39 cellular contexts compared by ENCODE assay signal in genomic region chr7:130708001-130708400, GRCh38. TPM values are rescaled to one million over a fixed set of nuclear protein-coding genes. Genes with fewer than 3 reads are reported as not detected.
"Had no signal": no experiment of that assay in that cellular context is flagged by ENCODE, and none has a peak within 500 bp of the region (broad histone marks: within the 10 kb centered on the region; RNA-seq: fewer than 3 reads in every experiment).

No MANE protein-coding gene starts in this region.

- H3K27me3 ChIP-seq: adrenal gland, ascending aorta, body of pancreas, brain microvascular endothelial cell, breast epithelium, cardiac muscle cell had no signal

- DNase-seq: activated effector memory CD4-positive, alpha-beta T cell treated with anti-CD3 and anti-CD28 coated beads, Interleukin-2, amount 50 U/mL, for 16 hours; activated effector memory CD4-positive, alpha-beta T cell treated with Interleukin-2 at 50 U/mL for 16 hours; activated gamma-delta T cell; activated gamma-delta T cell treated with Interleukin-2 at 50 U/mL for 16 hours; activated naive CD4-positive, alpha-beta T cell; activated naive CD4-positive, alpha-beta T cell treated with anti-CD3 and anti-CD28 coated beads for 36 hours; activated naive CD4-positive, alpha-beta T cell treated with anti-CD3 and anti-CD28 coated beads, Interleukin-2, amount 10 ng/mL, durations not matched to agents 7 days and 5 days; activated naive CD4-positive, alpha-beta T cell treated with anti-CD3 and anti-CD28 coated beads, Interleukin-2, amount 50 U/mL, for 16 hours; activated naive CD4-positive, alpha-beta T cell treated with Interleukin-2 at 50 U/mL for 16 hours; activated naive CD8-positive, alpha-beta T cell treated with anti-CD3 and anti-CD28 coated beads for 36 hours; activated naive CD8-positive, alpha-beta T cell treated with anti-CD3 and anti-CD28 coated beads, Interleukin-2, amount 10 ng/mL, durations not matched to agents 7 days and 5 days; activated naive CD8-positive, alpha-beta T cell treated with anti-CD3 and anti-CD28 coated beads, Interleukin-2, amount 50 U/mL, for 24 hours; activated T-cell treated with anti-CD3 and anti-CD28 coated beads for 4 hours; activated T-cell treated with anti-CD3 and anti-CD28 coated beads, Interleukin-2, amount 50 U/mL, for 1 hour; activated T-cell treated with anti-CD3 and anti-CD28 coated beads, Interleukin-2, amount 50 U/mL, for 24 hours; activated T-cell treated with anti-CD3 and anti-CD28 coated beads, Interleukin-2, amount 50 U/mL, for 4 hours; activated T-cell treated with anti-CD3 and anti-CD28 coated beads, Interleukin-2, amount 50 U/mL, for 48 hours; activated T-cell treated with anti-CD3 and anti-CD28 coated beads, Interleukin-2, amount 50 U/mL, for 72 hours; adrenal gland; amniotic stem cell; amygdala; anterior cingulate cortex; aorta; body of pancreas; brain microvascular endothelial cell; caudate nucleus; central memory CD4-positive, alpha-beta T cell; cerebellar nuclear complex had no signal

- H3K36me3 ChIP-seq: adrenal gland, ascending aorta, brain microvascular endothelial cell, breast epithelium, cardiac muscle cell had no signal

- H3K27ac ChIP-seq: adrenal gland, ascending aorta, body of pancreas, brain microvascular endothelial cell, breast epithelium, cardiac muscle cell had no signal

- H3K4me1 ChIP-seq: adrenal gland, ascending aorta, body of pancreas, breast epithelium had no signal

- H3K9me3 ChIP-seq: adrenal gland, ascending aorta, body of pancreas had no signal

- H3K4me3 ChIP-seq: adrenal gland, ascending aorta, body of pancreas, breast epithelium, cardiac muscle cell had no signal

RNA-seq across cellular contexts. Expression of gene TSGA13, which starts 21.7 kb away (rescaled TPM):
- total RNA-seq: activated naive CD4-positive, alpha-beta T cell treated with anti-CD3 and anti-CD28 coated beads for 36 hours; activated naive CD4-positive, alpha-beta T cell treated with anti-CD3 and anti-CD28 coated beads, Interleukin-2, amount 50 U/mL, for 72 hours; activated naive CD8-positive, alpha-beta T cell treated with anti-CD3 and anti-CD28 coated beads for 36 hours; activated naive CD8-positive, alpha-beta T cell treated with anti-CD3 and anti-CD28 coated beads, Interleukin-2, amount 10 ng/mL, durations not matched to agents 7 days and 5 days; activated T-cell treated with anti-CD3 and anti-CD28 coated beads, Interleukin-2, amount 50 U/mL, for 4 hours; activated T-cell treated with anti-CD3 and anti-CD28 coated beads, Interleukin-2, amount 50 U/mL, for 72 hours; activated T-helper 1 cell treated with anti-CD3 and anti-CD28 coated beads, Interleukin-12 subunit alpha, Interleukin-12 subunit beta, Interleukin-2, Interleukin-4 antibody, amounts not matched to agents 30 ng/mL and 10 ng/mL and 1 ng/mL, durations not matched to agents 14 hours and 24 hours and 36 hours; activated T-helper 17 cell treated with anti-CD3 and anti-CD28 coated beads, Interleukin-2, amount 50 U/mL, for 72 hours; activated T-helper 2 cell treated with anti-CD3 and anti-CD28 coated beads, Interferon-gamma antibody, Interleukin-2, Interleukin-4, amounts not matched to agents 10 μg/mL and 5 μg/mL and 100 μg/mL, durations not matched to agents 14 hours and 24 hours and 36 hours; adrenal gland; aorta; ascending aorta; astrocyte; body of pancreas; breast epithelium; bronchial epithelial cell; cardiac muscle cell; cardiac septum had no signal
- polyA plus RNA-seq: adipose tissue, adrenal gland, aorta, cardiac muscle cell had no signal

RNA-seq across cellular contexts. Expression of gene KLF14, which starts 26.0 kb away (rescaled TPM):
- total RNA-seq: activated naive CD4-positive, alpha-beta T cell treated with anti-CD3 and anti-CD28 coated beads for 36 hours; activated naive CD4-positive, alpha-beta T cell treated with anti-CD3 and anti-CD28 coated beads, Interleukin-2, amount 50 U/mL, for 72 hours; activated naive CD8-positive, alpha-beta T cell treated with anti-CD3 and anti-CD28 coated beads for 36 hours; activated naive CD8-positive, alpha-beta T cell treated with anti-CD3 and anti-CD28 coated beads, Interleukin-2, amount 10 ng/mL, durations not matched to agents 7 days and 5 days; activated T-cell treated with anti-CD3 and anti-CD28 coated beads, Interleukin-2, amount 50 U/mL, for 4 hours; activated T-helper 1 cell treated with anti-CD3 and anti-CD28 coated beads, Interleukin-12 subunit alpha, Interleukin-12 subunit beta, Interleukin-2, Interleukin-4 antibody, amounts not matched to agents 30 ng/mL and 10 ng/mL and 1 ng/mL, durations not matched to agents 14 hours and 24 hours and 36 hours; activated T-helper 17 cell treated with anti-CD3 and anti-CD28 coated beads, Interleukin-2, amount 50 U/mL, for 72 hours; activated T-helper 2 cell treated with anti-CD3 and anti-CD28 coated beads, Interferon-gamma antibody, Interleukin-2, Interleukin-4, amounts not matched to agents 10 μg/mL and 5 μg/mL and 100 μg/mL, durations not matched to agents 14 hours and 24 hours and 36 hours; ascending aorta; cardiac muscle cell; cardiac septum had no signal
- polyA plus RNA-seq: aorta, cardiac muscle cell had no signal
